ENCODE assay signal across 15 cellular contexts in the genomic region with DNA sequence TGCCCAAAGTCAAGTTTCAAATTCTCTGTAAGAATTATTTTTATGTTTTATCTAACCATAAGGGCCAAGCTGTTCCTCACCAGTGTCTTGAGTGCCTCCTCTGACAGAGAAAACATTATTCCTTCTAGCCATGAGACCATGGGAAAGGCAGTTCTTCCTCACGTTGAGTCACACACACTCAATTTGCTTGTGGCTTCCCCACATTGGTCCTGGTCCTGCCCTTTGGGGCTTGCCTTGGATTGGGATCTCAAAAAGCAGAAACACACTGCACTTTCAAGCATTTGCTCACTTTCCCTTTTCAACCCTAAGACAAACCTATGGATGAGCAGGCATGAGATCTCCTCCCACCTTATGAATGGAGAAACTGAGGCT.
DNase-seq lines count a peak whose midpoint lies in the region; ATAC-seq lines count a peak whose summit lies in the region.
"Had no signal": no experiment of that assay in that cellular context is flagged by ENCODE, and none has a peak within 500 bp of the region (broad histone marks: within the 10 kb centered on the region; RNA-seq: fewer than 3 reads in every experiment).

No MANE protein-coding gene starts in this region.

- no peaks in the 10 kb centered on the region for H3K36me3 Mint-ChIP-seq in T-helper 17 cell (ENCODE audit: low read depth)
- H3K36me3 Mint-ChIP-seq: CD8-positive, alpha-beta memory T cell had no signal

- H3K9me3 ChIP-seq in T-helper 17 cell (ENCODE audit: control insufficient read depth, low read length, poor library complexity, severe bottlenecking): no peaks in the 10 kb centered on the region
- H3K9me3 ChIP-seq: BLaER1 had no signal

- no peak for ATAC-seq in GM21619 (IDR thresholded peaks at IDR 0.05; ENCODE audit: unreplicated experiment)
- ATAC-seq in T-helper 17 cell: no peak
- ATAC-seq: GM12878, HepG2 had no signal

- no peak overlapping the region for H3K4me3 Mint-ChIP-seq in T-helper 17 cell
- H3K4me3 Mint-ChIP-seq: CD8-positive, alpha-beta memory T cell; H9 had no signal

- no peaks in the 10 kb centered on the region for H3K4me1 Mint-ChIP-seq in T-helper 17 cell
- H3K4me1 Mint-ChIP-seq: CD8-positive, alpha-beta memory T cell; H9 had no signal

- no peak overlapping the region for H3K27ac Mint-ChIP-seq in T-helper 17 cell
- H3K27ac Mint-ChIP-seq: CD8-positive, alpha-beta memory T cell had no signal

- peak; percentile 58 for DNase-seq in EH (ENCODE audit: low read depth)
- peak; percentile 60 for DNase-seq in M059J (ENCODE audit: low read depth)
- peak; percentile 35 for DNase-seq in kidney tubule cell (ENCODE audit: low spot score)
- DNase-seq in stromal cell of bone marrow (ENCODE audit: low read depth): peak; percentile 28
- DNase-seq in SIG-M5 treated with dmso at 0.1 percent for 504 hours (lab: John Stamatoyannopoulos, UW; ENCODE audit: unreplicated experiment): no peak
- no peak for DNase-seq in T-helper 17 cell
- DNase-seq: 8988T; AML-193; CD8-positive, alpha-beta memory T cell; GOT3; H9 had no signal

- no peaks in the 10 kb centered on the region for H3K27me3 Mint-ChIP-seq in T-helper 17 cell
- H3K27me3 Mint-ChIP-seq: CD8-positive, alpha-beta memory T cell had no signal

Comparison
In these comparisons a context has a peak if more than half of its experiments do, and no peak if none do; other contexts are left out.
1. DNase-seq: peak in EH (single experiment), M059J (single experiment), kidney tubule cell (single experiment) and stromal cell of bone marrow (single experiment); none in SIG-M5 treated with dmso at 0.1 percent for 504 hours (single experiment) and T-helper 17 cell (0 of 3).